Comparison of ENCODE assay signal across 8 cellular contexts in the genomic region with DNA sequence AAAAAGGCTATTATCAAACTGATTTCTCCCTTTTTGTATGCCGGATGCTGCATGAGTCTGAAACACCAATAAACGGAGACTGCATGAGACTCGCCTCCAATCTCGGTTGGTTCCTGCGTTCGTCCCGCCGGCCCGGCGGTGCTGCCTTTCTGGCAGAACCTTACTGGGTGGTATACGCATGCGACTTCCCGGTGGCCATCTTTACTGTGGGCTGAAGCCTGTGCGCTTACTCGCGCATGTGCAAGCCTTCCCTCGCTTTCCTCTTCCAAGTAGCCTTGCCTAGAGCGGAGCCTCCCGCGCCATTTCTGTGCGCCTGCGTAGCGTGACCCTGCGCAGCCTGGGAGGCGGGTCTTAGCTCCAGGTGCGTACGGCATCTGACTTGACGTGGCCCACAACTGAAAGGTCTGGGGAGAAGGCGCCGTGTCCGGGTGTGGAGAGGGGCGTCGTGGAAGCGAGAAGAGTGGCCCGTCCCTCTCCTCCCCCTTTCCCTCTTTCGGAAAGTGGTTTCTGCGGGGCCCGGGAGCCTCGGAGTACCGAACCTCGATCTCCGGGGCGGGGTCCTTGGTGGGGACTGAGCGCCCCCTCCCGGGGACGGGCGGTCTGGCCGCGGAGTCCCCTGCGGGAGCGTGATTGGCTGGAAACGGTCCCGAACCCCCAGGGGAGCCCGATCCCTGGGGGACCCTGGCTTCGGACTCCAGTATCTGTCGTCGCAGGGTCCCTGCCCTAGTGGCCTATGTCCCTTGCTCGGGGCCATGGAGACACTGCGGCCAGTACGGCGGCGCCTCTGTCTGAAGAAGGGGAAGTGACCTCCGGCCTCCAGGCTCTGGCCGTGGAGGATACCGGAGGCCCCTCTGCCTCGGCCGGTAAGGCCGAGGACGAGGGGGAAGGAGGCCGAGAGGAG. TPM values are rescaled to one million over a fixed set of nuclear protein-coding genes. Genes with fewer than 3 reads are reported as not detected.
DNase-seq lines count a peak whose midpoint lies in the region; FAIRE-seq and TF ChIP-seq lines count a peak whose summit lies in the region.

PAGR1 (plus strand) TSS at position 360 of the 901 bp plus-strand sequence; CDS start at position 734, 374 bp downstream.

- H3K27ac Mint-ChIP-seq in H9, result peak within 1 kb of the TSS; percentile 96 to 100 (median 97)
- H3K27ac Mint-ChIP-seq in neural progenitor cell, result peak within 1 kb of the TSS; percentile 99

- H3K27me3 ChIP-seq in H9 (ENCODE audit: insufficient read depth, low read length) (no peaks in the 10 kb centered on the region), MG63 (no peaks in the 10 kb centered on the region), neural progenitor cell (no peaks in the 10 kb centered on the region), subcutaneous abdominal adipose tissue (ENCODE audit: control insufficient read depth in 5 of 5, insufficient read depth in 4 of 5, low read length in 5 of 5) (no peaks in the 10 kb centered on the region)

- no peaks in the 10 kb centered on the region for H3K79me1 ChIP-seq in H9 (ENCODE audit: insufficient read depth, low read depth, low read length, poor library complexity, severe bottlenecking)

- peak within 1 kb of the TSS; percentile 93; the same call in 1 of the 2 replicates for H3K14ac ChIP-seq in H9 (ENCODE audit: insufficient read depth, low read length)

- H4K20me1 ChIP-seq in H9 (ENCODE audit: control insufficient read depth, insufficient read depth, insufficient read length) (no peaks in the 10 kb centered on the region), neural progenitor cell (ENCODE audit: low read depth) (peaks cover 43% of the 10 kb centered on the region)

- H3K27ac ChIP-seq in H9 (ENCODE audit: insufficient read length, low read depth, low read length), result peak within 1 kb of the TSS; percentile 6
- peak within 1 kb of the TSS; percentile 53 for H3K27ac ChIP-seq in neural progenitor cell
- H3K27ac ChIP-seq in subcutaneous abdominal adipose tissue (ENCODE audit: low read depth, low read length), result peak within 1 kb of the TSS; percentile 83

- H3F3A ChIP-seq in neural progenitor cell (ENCODE audit: low read depth), result peaks cover 62% of the 10 kb centered on the region

- H3K23me2 ChIP-seq in H9 (ENCODE audit: insufficient read length, low read depth, low read length, poor library complexity, severe bottlenecking), result peaks cover 35% of the 10 kb centered on the region

- H2BK12ac ChIP-seq in H9 (ENCODE audit: insufficient read length, low read depth, low read length), result no peak within 1 kb of the TSS

- H3K4me2 ChIP-seq in H9 (ENCODE audit: insufficient read depth, insufficient read length, low read length), result peak within 1 kb of the TSS; percentile 59
- peak within 1 kb of the TSS; percentile 88 for H3K4me2 ChIP-seq in neural progenitor cell

- DNase-seq in H9 (peak; percentile 99), MG63 (peak; percentile 98), SIG-M5 (lab: John Stamatoyannopoulos, UW) (peak; percentile 91), activated gamma-delta T cell treated with Interleukin-2 at 50 U/mL for 16 hours (peak; percentile 97), foreskin fibroblast (peak; percentile 99 to 100), neural progenitor cell (ENCODE audit: low spot score) (peak; percentile 99)

- H3K27me3 Mint-ChIP-seq in H9 (ENCODE audit: low read depth) (no peaks in the 10 kb centered on the region; the same call in none of the 2 replicates), neural progenitor cell (ENCODE audit: insufficient read depth, low read depth) (peaks cover 12% of the 10 kb centered on the region)

- WGBS in H9 (ENCODE audit: extremely low coverage, insufficient read length, low lambda C conversion rate), result no CpG with 5 or more reads among the region's 70 CpGs

- H3K9ac ChIP-seq in H9 (ENCODE audit: extremely low read depth, insufficient read length, low read length), result peak within 1 kb of the TSS; percentile 62
- H3K9ac ChIP-seq in neural progenitor cell, result peak within 1 kb of the TSS; percentile 18
- peak within 1 kb of the TSS; percentile 26 to 89 (median 77) for H3K9ac ChIP-seq in subcutaneous abdominal adipose tissue (ENCODE audit: low read length in 5 of 5)

- H3K4me3 Mint-ChIP-seq in H9 (peak within 1 kb of the TSS; percentile 93 to 96), neural progenitor cell (peak within 1 kb of the TSS; percentile 98)

- no peak within 1 kb of the TSS for H4K91ac ChIP-seq in H9 (ENCODE audit: insufficient read length, low read depth, low read length)

- H3K4me1 Mint-ChIP-seq in H9 (peaks cover 54 to 63% of the 10 kb centered on the region in 2 experiments), neural progenitor cell (peaks cover 65% of the 10 kb centered on the region)

- H3K36me3 ChIP-seq in MG63, result peaks cover 36% of the 10 kb centered on the region
- H3K36me3 ChIP-seq in neural progenitor cell, result no peaks in the 10 kb centered on the region
- peaks cover 0 to 14% (median 8%) of the 10 kb centered on the region in 5 donors for H3K36me3 ChIP-seq in subcutaneous abdominal adipose tissue (ENCODE audit: control insufficient read depth in 5 of 5, insufficient read depth in 5 of 5, low read length in 5 of 5)

- no peak within 1 kb of the TSS for H2BK120ac ChIP-seq in H9 (ENCODE audit: low read depth, low read length, poor library complexity, severe bottlenecking)

- no peak within 1 kb of the TSS for H2BK5ac ChIP-seq in H9 (ENCODE audit: insufficient read length, low read length)

- no peak within 1 kb of the TSS for H4K8ac ChIP-seq in H9 (replicated peaks; ENCODE audit: insufficient read length, low read depth, low read length)

- no peaks in the 10 kb centered on the region; the same call in 1 of the 2 replicates for H3K79me2 ChIP-seq in H9 (ENCODE audit: insufficient read depth, low read length)
- peaks cover 65% of the 10 kb centered on the region for H3K79me2 ChIP-seq in neural progenitor cell (ENCODE audit: low read depth)

- peaks cover 6% of the 10 kb centered on the region; the same call in 1 of the 2 replicates for H3K4me1 ChIP-seq in H9 (ENCODE audit: insufficient read depth, low read length)
- peaks cover 29% of the 10 kb centered on the region for H3K4me1 ChIP-seq in neural progenitor cell
- H3K4me1 ChIP-seq in subcutaneous abdominal adipose tissue (ENCODE audit: control insufficient read depth in 5 of 5, insufficient read depth in 5 of 5, low read length in 5 of 5), result peaks cover 6 to 61% (median 54%) of the 10 kb centered on the region in 5 donors

- H2AFZ ChIP-seq in H9 (ENCODE audit: low read length), result no peak within 1 kb of the TSS
- no peak within 1 kb of the TSS for H2AFZ ChIP-seq in neural progenitor cell (replicated peaks)

- no peak within 1 kb of the TSS for H2BK20ac ChIP-seq in H9 (ENCODE audit: low read depth, low read length, poor library complexity, severe bottlenecking)

- H3K36me3 Mint-ChIP-seq in H9 (ENCODE audit: insufficient read depth in 1 of 3, low read depth in 3 of 3) (peaks cover 24 to 37% (median 35%) of the 10 kb centered on the region in 3 experiments), neural progenitor cell (peaks cover 14% of the 10 kb centered on the region)

- peak; percentile 98 for TF ChIP-seq CTCF in H9 (conservative IDR thresholded peaks at IDR 0.05)
- peak; percentile 88 for TF ChIP-seq CTCF in foreskin fibroblast (IDR thresholded peaks at IDR 0.05; ENCODE audit: low read depth, low read length)
- TF ChIP-seq CTCF in neural progenitor cell (IDR thresholded peaks at IDR 0.05), result peak; percentile 94

- H3K9me3 ChIP-seq in H9 (ENCODE audit: control insufficient read depth, low read depth, low read length), result no peaks in the 10 kb centered on the region
- H3K9me3 ChIP-seq in MG63, result no peaks in the 10 kb centered on the region
- H3K9me3 ChIP-seq in neural progenitor cell (ENCODE audit: low read depth), result no peaks in the 10 kb centered on the region
- no peaks in the 10 kb centered on the region for H3K9me3 ChIP-seq in subcutaneous abdominal adipose tissue (ENCODE audit: control insufficient read depth in 5 of 5, low read length in 5 of 5)

- FAIRE-seq in G401.6 (lab: Jason Lieb, UNC), result peak; percentile 91

- no peak within 1 kb of the TSS for H3K4ac ChIP-seq in H9 (ENCODE audit: low read depth, low read length)

- H4K5ac ChIP-seq in H9 (ENCODE audit: insufficient read length, low read depth, low read length), result no peak within 1 kb of the TSS

- no peak within 1 kb of the TSS for H2AK5ac ChIP-seq in H9 (ENCODE audit: insufficient read length, low read length)

- H3K18ac ChIP-seq in H9 (ENCODE audit: insufficient read length, low read depth, low read length), result peak within 1 kb of the TSS; percentile 92

- no peak within 1 kb of the TSS for H3K23ac ChIP-seq in H9 (ENCODE audit: insufficient read length, low read depth, low read length)

- H3K4me3 ChIP-seq in MG63 (peak within 1 kb of the TSS; percentile 83), foreskin fibroblast (ENCODE audit: low read depth in 1 of 2, low read length in 2 of 2) (peak within 1 kb of the TSS; percentile 73 to 74), neural progenitor cell (peak within 1 kb of the TSS; percentile 83), subcutaneous abdominal adipose tissue (ENCODE audit: low read depth in 1 of 5, low read length in 5 of 5) (peak within 1 kb of the TSS; percentile 68 to 91 (median 81))

- no peak within 1 kb of the TSS for H3T11ph ChIP-seq in H9 (ENCODE audit: low read length)

- H3K9me3 Mint-ChIP-seq in H9, result no peaks in the 10 kb centered on the region; a peak in 1 of 5 replicates
- H3K9me3 Mint-ChIP-seq in neural progenitor cell, result no peaks in the 10 kb centered on the region

- H2BK15ac ChIP-seq in H9 (ENCODE audit: low read depth, low read length), result no peak within 1 kb of the TSS

- no peak within 1 kb of the TSS for H3K56ac ChIP-seq in H9 (ENCODE audit: insufficient read length, low read depth, low read length)

RNA-seq across cellular contexts. Expression of gene PAGR1, which starts in this region (rescaled TPM):
- total RNA-seq in H9 (2021), result 65.3 and 67.8 TPM in 2 replicates
- 90.0 and 113 TPM in 2 replicates for total RNA-seq in MG63 (2014; rRNA removed; shearing (Covaris generic); ENCODE audit: low replicate concordance)
- 47.2 and 88.3 TPM in 2 replicates for total RNA-seq in neural progenitor cell (ENCODE audit: low replicate concordance)

Comparison
In these comparisons a context has a peak if more than half of its experiments do, and no peak if none do; other contexts are left out.
1. Peak in every context shown above with its lines: DNase-seq, H3K4me3 ChIP-seq and H3K27ac ChIP-seq.
2. H3K27ac ChIP-seq: peak in every context shown above with its lines; median percentile 83 in subcutaneous abdominal adipose tissue; 53 in neural progenitor cell; 6 in H9.
3. H3K9ac ChIP-seq: peak in every context shown above with its lines; median percentile 77 in subcutaneous abdominal adipose tissue; 62 in H9; 18 in neural progenitor cell.